ENCODE assay signal across 19 cellular contexts in genomic region chr11:6801075-6801474, GRCh38. TPM values are rescaled to one million over a fixed set of nuclear protein-coding genes. Genes with fewer than 3 reads are reported as not detected.
"Had no signal": no experiment of that assay in that cellular context is flagged by ENCODE, and none has a peak within 500 bp of the region (broad histone marks: within the 10 kb centered on the region; RNA-seq: fewer than 3 reads in every experiment).

No MANE protein-coding gene starts in this region.

RNA-seq across cellular contexts. Expression of gene OR6A2, which starts 1.6 kb away (rescaled TPM):
- total RNA-seq: osteocyte, right atrium auricular region, upper lobe of right lung had no signal
- polyA plus RNA-seq: pancreas, smooth muscle cell, spleen, urinary bladder had no signal

RNA-seq across cellular contexts. Expression of gene OR2AG1, which starts 18.3 kb away (rescaled TPM):
- total RNA-seq: natural killer cell treated with Interleukin-12 subunit alpha and Interleukin-12 subunit beta and Interleukin-15 and Interleukin-18, amount 100 ng/mL, for 72 hours; neural crest cell; omental fat pad; osteocyte; pancreas; posterior vena cava; prostate gland; pulmonary artery endothelial cell; right atrium auricular region; sciatic nerve; smooth muscle cell; suprapubic skin; testis; transverse colon; upper lobe of right lung; urinary bladder; uterus had no signal
- polyA plus RNA-seq: pancreas, smooth muscle cell, spleen, urinary bladder had no signal

RNA-seq across cellular contexts. Expression of gene OR2AG2, which starts 29.3 kb away (rescaled TPM):
- total RNA-seq: omental fat pad, osteocyte, right atrium auricular region, sciatic nerve had no signal
- polyA plus RNA-seq: pancreas had no signal

RNA-seq across cellular contexts. Expression of gene OR10A5, which starts 44.4 kb away (rescaled TPM):
- total RNA-seq: natural killer cell treated with Interleukin-12 subunit alpha and Interleukin-12 subunit beta and Interleukin-15 and Interleukin-18, amount 100 ng/mL, for 72 hours; neural crest cell; omental fat pad; osteocyte; pancreas; posterior vena cava; prostate gland; pulmonary artery endothelial cell; right atrium auricular region; sciatic nerve; smooth muscle cell; spleen; suprapubic skin; testis; transverse colon; upper lobe of right lung; urinary bladder; uterus had no signal
- polyA plus RNA-seq: pancreas, smooth muscle cell, spleen, thymus, urinary bladder had no signal
